ENCODE assay signal across 15 cellular contexts in the genomic region with DNA sequence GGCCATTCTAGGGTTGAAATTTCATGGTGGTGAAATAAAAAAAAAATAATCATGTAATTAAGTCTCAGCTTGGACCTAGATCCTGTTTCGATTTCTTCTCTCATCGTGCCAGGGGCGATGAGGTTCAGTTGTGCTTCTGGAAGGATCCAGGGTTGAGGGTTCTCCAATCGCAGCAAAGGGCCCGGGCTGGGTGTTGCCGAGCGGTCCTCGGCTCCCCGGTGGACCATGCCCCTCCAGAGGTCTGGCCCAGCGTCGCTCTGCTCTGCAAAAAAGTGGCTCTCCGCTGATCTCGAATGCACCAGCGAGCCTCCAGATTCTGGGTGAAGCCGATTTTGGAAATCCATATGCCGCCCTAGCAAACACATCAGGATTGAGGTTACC. TPM values are rescaled to one million over a fixed set of nuclear protein-coding genes. Genes with fewer than 3 reads are reported as not detected.
DNase-seq lines count a peak whose midpoint lies in the region; ATAC-seq, FAIRE-seq and TF ChIP-seq lines count a peak whose summit lies in the region.
"Had no signal": no experiment of that assay in that cellular context is flagged by ENCODE, and none has a peak within 500 bp of the region (broad histone marks: within the 10 kb centered on the region; RNA-seq: fewer than 3 reads in every experiment).

No MANE protein-coding gene starts in this region.

- no peak overlapping the region for H3K27ac Mint-ChIP-seq in activated naive CD8-positive, alpha-beta T cell treated with anti-CD3 and anti-CD28 coated beads, Interleukin-2, amount 10 ng/mL, durations not matched to agents 7 days and 5 days
- no peak overlapping the region for H3K27ac Mint-ChIP-seq in activated naive CD8-positive, alpha-beta T cell treated with anti-CD3 and anti-CD28 coated beads for 36 hours
- H3K27ac Mint-ChIP-seq in dendritic cell treated with granulocyte-macrophage colony-stimulating factor and Interleukin-4, amounts not matched to agents 40 ng/mL and 50 ng/mL, for 4 days = no peak overlapping the region
- no peak overlapping the region for H3K27ac Mint-ChIP-seq in MCF 10A (ENCODE audit: low read depth, unreplicated experiment)
- H3K27ac Mint-ChIP-seq in glutamatergic neuron (ENCODE audit: unreplicated experiment) = no peak overlapping the region

- TF ChIP-seq POLR2A in GM12891 (IDR thresholded peaks at IDR 0.05; ENCODE audit: low read depth, low read length) = no peak

- no peaks in the 10 kb centered on the region for H3K4me1 Mint-ChIP-seq in activated naive CD8-positive, alpha-beta T cell treated with anti-CD3 and anti-CD28 coated beads, Interleukin-2, amount 10 ng/mL, durations not matched to agents 7 days and 5 days
- H3K4me1 Mint-ChIP-seq in activated naive CD8-positive, alpha-beta T cell treated with anti-CD3 and anti-CD28 coated beads for 36 hours = no peaks in the 10 kb centered on the region
- no peaks in the 10 kb centered on the region for H3K4me1 Mint-ChIP-seq in dendritic cell treated with granulocyte-macrophage colony-stimulating factor and Interleukin-4, amounts not matched to agents 40 ng/mL and 50 ng/mL, for 4 days (ENCODE audit: low read depth)
- H3K4me1 Mint-ChIP-seq in MCF 10A (ENCODE audit: insufficient read depth, unreplicated experiment) (no peaks in the 10 kb centered on the region), glutamatergic neuron (ENCODE audit: low read depth, unreplicated experiment) (peaks cover 2% of the 10 kb centered on the region)

- H3K9me3 ChIP-seq in lower lobe of right lung = no peaks in the 10 kb centered on the region
- no peaks in the 10 kb centered on the region for H3K9me3 ChIP-seq in thoracic aorta

- H3K27me3 Mint-ChIP-seq in activated naive CD8-positive, alpha-beta T cell treated with anti-CD3 and anti-CD28 coated beads, Interleukin-2, amount 10 ng/mL, durations not matched to agents 7 days and 5 days = peaks cover 41% of the 10 kb centered on the region
- H3K27me3 Mint-ChIP-seq in activated naive CD8-positive, alpha-beta T cell treated with anti-CD3 and anti-CD28 coated beads for 36 hours = peaks cover 87% of the 10 kb centered on the region
- peaks cover 70% of the 10 kb centered on the region for H3K27me3 Mint-ChIP-seq in dendritic cell treated with granulocyte-macrophage colony-stimulating factor and Interleukin-4, amounts not matched to agents 40 ng/mL and 50 ng/mL, for 4 days
- H3K27me3 Mint-ChIP-seq in MCF 10A (ENCODE audit: insufficient read depth, unreplicated experiment) (no peaks in the 10 kb centered on the region), glutamatergic neuron (ENCODE audit: unreplicated experiment) (no peaks in the 10 kb centered on the region)

- DNase-seq in activated naive CD8-positive, alpha-beta T cell treated with anti-CD3 and anti-CD28 coated beads, Interleukin-2, amount 10 ng/mL, durations not matched to agents 7 days and 5 days = no peak
- DNase-seq in activated naive CD8-positive, alpha-beta T cell treated with anti-CD3 and anti-CD28 coated beads for 36 hours = no peak
- DNase-seq in lower lobe of right lung (no peak), thoracic aorta (ENCODE audit: low spot score) (no peak), MCF 10A (ENCODE audit: unreplicated experiment) (no peak), glutamatergic neuron (no peak), GM12891 (ENCODE audit: insufficient read length, low spot score) (no peak)
- DNase-seq: activated CD8-positive, alpha-beta memory T cell treated with anti-CD3 and anti-CD28 coated beads, Interleukin-2, amount 50 U/mL, for 48 hours; NCI-H446 treated with DMSO at 0.1 percent for 48 hours; nucleus accumbens had no signal

- no peak for FAIRE-seq in GM12891 (lab: Jason Lieb, UNC)
- FAIRE-seq: islet of Langerhans had no signal

- H3K4me1 ChIP-seq in lower lobe of right lung (peaks cover 4% of the 10 kb centered on the region), thoracic aorta (ENCODE audit: control insufficient read depth in 1 of 2, low read depth in 2 of 2) (no peaks in the 10 kb centered on the region)

- H3K36me3 ChIP-seq in lower lobe of right lung (no peaks in the 10 kb centered on the region), thoracic aorta (no peaks in the 10 kb centered on the region)

- POLR2A ChIA-PET in activated naive CD8-positive, alpha-beta T cell treated with anti-CD3 and anti-CD28 coated beads, Interleukin-2, amount 10 ng/mL, durations not matched to agents 7 days and 5 days (lab: Charles Lee) = no interaction called here
- POLR2A ChIA-PET in MCF 10A (lab: Yijun Ruan, JAX) = no interaction called here

- H3K9me3 Mint-ChIP-seq in activated naive CD8-positive, alpha-beta T cell treated with anti-CD3 and anti-CD28 coated beads, Interleukin-2, amount 10 ng/mL, durations not matched to agents 7 days and 5 days = no peaks in the 10 kb centered on the region
- no peaks in the 10 kb centered on the region for H3K9me3 Mint-ChIP-seq in activated naive CD8-positive, alpha-beta T cell treated with anti-CD3 and anti-CD28 coated beads for 36 hours
- H3K9me3 Mint-ChIP-seq in dendritic cell treated with granulocyte-macrophage colony-stimulating factor and Interleukin-4, amounts not matched to agents 40 ng/mL and 50 ng/mL, for 4 days = no peaks in the 10 kb centered on the region
- H3K9me3 Mint-ChIP-seq in MCF 10A (ENCODE audit: unreplicated experiment) = no peaks in the 10 kb centered on the region
- H3K9me3 Mint-ChIP-seq in glutamatergic neuron (ENCODE audit: unreplicated experiment) = no peaks in the 10 kb centered on the region

- intact Hi-C loops in dendritic cell treated with granulocyte-macrophage colony-stimulating factor and Interleukin-4, amounts not matched to agents 40 ng/mL and 50 ng/mL, for 4 days (cut with micrococcal nuclease) = no loop called here
- intact Hi-C loops in lower lobe of right lung (cut with DNase I) (no loop called here), MCF 10A (cut with micrococcal nuclease) (no loop called here)

- peak overlapping the region; percentile 50 for H3K4me3 Mint-ChIP-seq in activated naive CD8-positive, alpha-beta T cell treated with anti-CD3 and anti-CD28 coated beads, Interleukin-2, amount 10 ng/mL, durations not matched to agents 7 days and 5 days
- H3K4me3 Mint-ChIP-seq in activated naive CD8-positive, alpha-beta T cell treated with anti-CD3 and anti-CD28 coated beads for 36 hours = no peak overlapping the region
- H3K4me3 Mint-ChIP-seq in dendritic cell treated with granulocyte-macrophage colony-stimulating factor and Interleukin-4, amounts not matched to agents 40 ng/mL and 50 ng/mL, for 4 days = peak overlapping the region; percentile 45
- H3K4me3 Mint-ChIP-seq in MCF 10A (ENCODE audit: unreplicated experiment) = no peak overlapping the region
- H3K4me3 Mint-ChIP-seq in glutamatergic neuron (ENCODE audit: unreplicated experiment) = no peak overlapping the region

- H3K36me3 Mint-ChIP-seq in activated naive CD8-positive, alpha-beta T cell treated with anti-CD3 and anti-CD28 coated beads, Interleukin-2, amount 10 ng/mL, durations not matched to agents 7 days and 5 days = no peaks in the 10 kb centered on the region
- H3K36me3 Mint-ChIP-seq in activated naive CD8-positive, alpha-beta T cell treated with anti-CD3 and anti-CD28 coated beads for 36 hours = no peaks in the 10 kb centered on the region
- H3K36me3 Mint-ChIP-seq in dendritic cell treated with granulocyte-macrophage colony-stimulating factor and Interleukin-4, amounts not matched to agents 40 ng/mL and 50 ng/mL, for 4 days (ENCODE audit: low read depth) = no peaks in the 10 kb centered on the region
- H3K36me3 Mint-ChIP-seq in MCF 10A (ENCODE audit: insufficient read depth, unreplicated experiment) (no peaks in the 10 kb centered on the region), glutamatergic neuron (ENCODE audit: unreplicated experiment) (no peaks in the 10 kb centered on the region)

- CTCF ChIA-PET in MCF 10A (lab: Yijun Ruan, JAX) = no interaction called here

- no TSS peak for BruUV-seq in MCF 10A (replicated peaks; lab: Mats Ljungman, UMichigan)

- TF ChIP-seq CTCF in lower lobe of right lung (IDR thresholded peaks at IDR 0.05) (no peak), thoracic aorta (IDR thresholded peaks at IDR 0.05) (no peak), MCF 10A (IDR thresholded peaks at IDR 0.05; ENCODE audit: unreplicated experiment) (no peak), glutamatergic neuron (IDR thresholded peaks at IDR 0.05; ENCODE audit: partially characterized antibody, unreplicated experiment) (no peak)

- peaks cover 60% of the 10 kb centered on the region for H3K27me3 ChIP-seq in lower lobe of right lung (ENCODE audit: low read depth)
- no peaks in the 10 kb centered on the region for H3K27me3 ChIP-seq in thoracic aorta (replicated peaks; ENCODE audit: insufficient read depth)

- H3K27ac ChIP-seq in lower lobe of right lung (no peak overlapping the region), thoracic aorta (no peak overlapping the region)
- H3K27ac ChIP-seq: HL-60, RWPE1 had no signal

- no peak for ATAC-seq in activated naive CD8-positive, alpha-beta T cell treated with anti-CD3 and anti-CD28 coated beads, Interleukin-2, amount 10 ng/mL, durations not matched to agents 7 days and 5 days (ENCODE audit: low read depth)
- ATAC-seq in lower lobe of right lung (no peak), thoracic aorta (ENCODE audit: insufficient number of reproducible peaks, low FRiP score, low read depth) (no peak)

- H3K4me3 ChIP-seq in lower lobe of right lung (peak overlapping the region; percentile 13), thoracic aorta (peak overlapping the region; percentile 30)

TF ChIP-seq in GM12891, 5 proteins besides CTCF, POLR2A, EP300 and RAD21:
- no peak for TF ChIP-seq SPI1 (IDR thresholded peaks at IDR 0.05; ENCODE audit: low read depth, low read length)
- TF ChIP-seq POU2F2 (IDR thresholded peaks at IDR 0.05; ENCODE audit: low read depth, low read length) = no peak
- TF ChIP-seq PAX5 (IDR thresholded peaks at IDR 0.05; ENCODE audit: insufficient read depth, low read length, severe bottlenecking) = no peak
- TF ChIP-seq POLR2AphosphoS5 (IDR thresholded peaks at IDR 0.05; ENCODE audit: low read depth, low read length) = no peak
- no peak for TF ChIP-seq TAF1 (IDR thresholded peaks at IDR 0.05; ENCODE audit: low read depth, low read length)

RNA-seq across cellular contexts. Expression of gene EN1, which starts 39.0 kb away (rescaled TPM):
- not detected for total RNA-seq in activated naive CD8-positive, alpha-beta T cell treated with anti-CD3 and anti-CD28 coated beads, Interleukin-2, amount 10 ng/mL, durations not matched to agents 7 days and 5 days
- not detected for total RNA-seq in activated naive CD8-positive, alpha-beta T cell treated with anti-CD3 and anti-CD28 coated beads for 36 hours
- total RNA-seq in lower lobe of right lung = 0.15 TPM
- not detected for total RNA-seq in thoracic aorta
- total RNA-seq in MCF 10A (2022) = not detected in 2 replicates
- total RNA-seq in glutamatergic neuron (ENCODE audit: unreplicated experiment) = 0.39 TPM
- polyA plus RNA-seq in GM12891 (2012; ENCODE audit: low read depth, missing spikeins) = not detected
- polyA plus RNA-seq: BJ had no signal

Comparison
In these comparisons a context has a peak if more than half of its experiments do, and no peak if none do; other contexts are left out.
1. H3K4me3 Mint-ChIP-seq: peak in activated naive CD8-positive, alpha-beta T cell treated with anti-CD3 and anti-CD28 coated beads, Interleukin-2, amount 10 ng/mL, durations not matched to agents 7 days and 5 days (single experiment) and dendritic cell treated with granulocyte-macrophage colony-stimulating factor and Interleukin-4, amounts not matched to agents 40 ng/mL and 50 ng/mL, for 4 days (single experiment); none in activated naive CD8-positive, alpha-beta T cell treated with anti-CD3 and anti-CD28 coated beads for 36 hours (single experiment), MCF 10A (single experiment) and glutamatergic neuron (single experiment).